In the genomic region with DNA sequence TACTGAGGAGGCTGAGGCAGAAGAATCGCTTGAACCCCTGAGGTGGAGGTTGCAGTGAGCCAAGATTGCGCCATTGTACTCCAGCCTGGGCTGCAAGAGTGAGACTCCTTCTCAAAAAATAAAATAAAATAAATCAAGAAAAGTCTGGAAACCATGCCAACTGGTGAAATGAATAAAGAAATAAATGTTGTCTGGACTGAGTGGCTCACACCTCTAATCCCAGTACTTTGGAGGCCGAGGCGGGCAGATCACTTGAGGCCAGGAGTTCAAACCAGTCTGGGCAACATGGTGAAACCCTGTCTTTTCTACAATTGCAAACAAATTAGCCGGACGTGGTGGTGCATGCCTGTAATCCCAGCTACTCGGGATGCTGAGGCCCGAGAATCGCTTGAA, we compare ENCODE assay signal across 8 cellular contexts. TPM values are rescaled to one million over a fixed set of nuclear protein-coding genes. Genes with fewer than 3 reads are reported as not detected.
DNase-seq lines count a peak whose midpoint lies in the region; ATAC-seq, FAIRE-seq and TF ChIP-seq lines count a peak whose summit lies in the region.

No MANE protein-coding gene starts in this region.

- WGBS in mesenchymal stem cell: 90% methylated on average over 9 of the region's 9 CpGs

- H4K91ac ChIP-seq in mesenchymal stem cell (ENCODE audit: low read length): no peak overlapping the region

- H3K27me3 ChIP-seq in bronchial epithelial cell (ENCODE audit: control insufficient read depth, insufficient read depth, low read length) (no peaks in the 10 kb centered on the region), mesenchymal stem cell (ENCODE audit: control insufficient read depth in 1 of 2, insufficient read depth in 1 of 2, low read length in 2 of 2) (no peaks in the 10 kb centered on the region), tibial artery (no peaks in the 10 kb centered on the region)

- no peak overlapping the region for H3K18ac ChIP-seq in mesenchymal stem cell (ENCODE audit: low read depth in 1 of 2, low read length in 2 of 2)

- peak overlapping the region; percentile 90 for H3K9ac ChIP-seq in mesenchymal stem cell (ENCODE audit: low read length)

- H2BK5ac ChIP-seq in mesenchymal stem cell (ENCODE audit: low read depth, low read length, poor library complexity, severe bottlenecking): no peak overlapping the region

- no peak for ATAC-seq in GM21576 (IDR thresholded peaks at IDR 0.05; ENCODE audit: unreplicated experiment)

- TF ChIP-seq CTCF in bronchial epithelial cell (IDR thresholded peaks at IDR 0.05; ENCODE audit: insufficient read depth, low read length, severe bottlenecking) (no peak), tibial artery (IDR thresholded peaks at IDR 0.05) (no peak)

- intact Hi-C loops in tibial artery (cut with DNase I; ENCODE audit: low total_unique reads): no loop called here

- H3K4me2 ChIP-seq in mesenchymal stem cell (ENCODE audit: low read length, poor library complexity, severe bottlenecking): peak overlapping the region; percentile 82

- H2BK15ac ChIP-seq in mesenchymal stem cell (ENCODE audit: low read depth, poor library complexity, severe bottlenecking): no peak overlapping the region

- peak overlapping the region in 1 of 2 experiments; percentile 65 for H2BK12ac ChIP-seq in mesenchymal stem cell (ENCODE audit: low read length in 2 of 2)

- H2BK120ac ChIP-seq in mesenchymal stem cell (ENCODE audit: low read depth, low read length): no peak overlapping the region

- H3K4me1 ChIP-seq in mesenchymal stem cell (ENCODE audit: control insufficient read depth, insufficient read depth, low read depth, low read length) (peaks cover 5% of the 10 kb centered on the region), tibial artery (peaks cover 0 to 7% (median 4%) of the 10 kb centered on the region in 4 donors)

- H2AFZ ChIP-seq in mesenchymal stem cell (ENCODE audit: low read depth, low read length): no peak overlapping the region

- peak overlapping the region; percentile 51 for H2AK5ac ChIP-seq in mesenchymal stem cell (ENCODE audit: low read length, severe bottlenecking)

- H3K14ac ChIP-seq in mesenchymal stem cell (ENCODE audit: low read length in 2 of 2): no peak overlapping the region

- no peak overlapping the region for H3K4ac ChIP-seq in mesenchymal stem cell (ENCODE audit: low read depth in 1 of 2, low read length in 2 of 2)

- no peak overlapping the region for H3K27ac ChIP-seq in mesenchymal stem cell (ENCODE audit: low read length, poor library complexity, severe bottlenecking)
- peak overlapping the region; percentile 83 to 86 for H3K27ac ChIP-seq in tibial artery

- H4K8ac ChIP-seq in mesenchymal stem cell (ENCODE audit: low read length): peak overlapping the region; percentile 62

- no peak for FAIRE-seq in bronchial epithelial cell (lab: Jason Lieb, UNC)

- H3K9me3 ChIP-seq in mesenchymal stem cell (ENCODE audit: control insufficient read depth, low read length) (no peaks in the 10 kb centered on the region), tibial artery (no peaks in the 10 kb centered on the region)

- H3K79me1 ChIP-seq in mesenchymal stem cell (replicated peaks; ENCODE audit: low read length, poor library complexity, severe bottlenecking): peaks cover 3% of the 10 kb centered on the region

- DNase-seq in AG08396 (ENCODE audit: low spot score): peak; percentile 25
- no peak for DNase-seq in Jurkat, Clone E6-1 (ENCODE audit: low read depth, low spot score)
- DNase-seq in bronchial epithelial cell (ENCODE audit: low read depth): no peak
- peak; percentile 33 for DNase-seq in mesenchymal stem cell
- DNase-seq in tibial artery: no peak
- no peak for DNase-seq in GF-D8 (lab: John Stamatoyannopoulos, UW)
- DNase-seq in SHP77 treated with DMSO at 0.1 percent for 48 hours (lab: John Stamatoyannopoulos, UW): no peak

- H3K23ac ChIP-seq in mesenchymal stem cell (ENCODE audit: low read length in 2 of 2): no peak overlapping the region

- peak overlapping the region; percentile 61 for H3K4me3 ChIP-seq in Jurkat, Clone E6-1 (ENCODE audit: low read length)
- H3K4me3 ChIP-seq in bronchial epithelial cell (ENCODE audit: low read depth, low read length) (peak overlapping the region; percentile 57), mesenchymal stem cell (ENCODE audit: insufficient read depth in 1 of 2, low read depth in 1 of 2, low read length in 2 of 2) (peak overlapping the region; percentile 74), tibial artery (peak overlapping the region; percentile 58 to 85)

- H3K36me3 ChIP-seq in bronchial epithelial cell (ENCODE audit: control insufficient read depth, insufficient read depth, low read length) (no peaks in the 10 kb centered on the region), mesenchymal stem cell (ENCODE audit: control insufficient read depth in 1 of 2, insufficient read depth in 2 of 2, low read depth in 1 of 2, low read length in 2 of 2) (no peaks in the 10 kb centered on the region), tibial artery (no peaks in the 10 kb centered on the region)

RNA-seq across cellular contexts. Expression of gene LRRC37A3, which starts 0.7 kb away (rescaled TPM):
- 9.0 TPM for polyA plus RNA-seq in Jurkat, Clone E6-1 (2012; ENCODE audit: insufficient read depth, insufficient read length)
- 1.1 and 5.0 TPM in 2 replicates for total RNA-seq in bronchial epithelial cell
- 2.7 TPM for polyA plus RNA-seq in mesenchymal stem cell (2013, experiment 1 of 2)
- polyA plus RNA-seq in mesenchymal stem cell (2013, experiment 2 of 2): 1.8 TPM

Comparison
In these comparisons a context has a peak if more than half of its experiments do, and no peak if none do; other contexts are left out.
1. DNase-seq: peak in AG08396 (single experiment) and mesenchymal stem cell (single experiment); none in Jurkat, Clone E6-1 (single experiment), bronchial epithelial cell (single experiment), tibial artery (0 of 2), GF-D8 (single experiment) and SHP77 treated with DMSO at 0.1 percent for 48 hours (single experiment).
2. Peak in every context shown above with its lines, with median percentiles within 50 percentile points of each other: H3K4me3 ChIP-seq.